Comparison of ENCODE assay signal across 16 cellular contexts in genomic region chr2:64711260-64711659, GRCh38. TPM values are rescaled to one million over a fixed set of nuclear protein-coding genes. Genes with fewer than 3 reads are reported as not detected.
DNase-seq lines count a peak whose midpoint lies in the region; ATAC-seq and TF ChIP-seq lines count a peak whose summit lies in the region.
"Had no signal": no experiment of that assay in that cellular context is flagged by ENCODE, and none has a peak within 500 bp of the region (broad histone marks: within the 10 kb centered on the region; RNA-seq: fewer than 3 reads in every experiment).

No MANE protein-coding gene starts in this region.

- peaks cover 18% of the 10 kb centered on the region for H3K4me1 Mint-ChIP-seq in activated T-cell treated with anti-CD3 and anti-CD28 coated beads, Interleukin-2, amount 50 U/mL, for 24 hours (ENCODE audit: low read depth)
- peaks cover 10% of the 10 kb centered on the region for H3K4me1 Mint-ChIP-seq in activated naive CD8-positive, alpha-beta T cell treated with anti-CD3 and anti-CD28 coated beads, Interleukin-2, amount 10 ng/mL, durations not matched to agents 7 days and 5 days

- no peak overlapping the region for H3K4me3 ChIP-seq in HL-60 (replicated peaks; ENCODE audit: insufficient read depth, low read length)
- no peak overlapping the region for H3K4me3 ChIP-seq in testis
- H3K4me3 ChIP-seq: colonic mucosa, lung, smooth muscle cell had no signal

- H3K27me3 Mint-ChIP-seq in activated T-cell treated with anti-CD3 and anti-CD28 coated beads, Interleukin-2, amount 50 U/mL, for 24 hours = no peaks in the 10 kb centered on the region
- no peaks in the 10 kb centered on the region for H3K27me3 Mint-ChIP-seq in activated naive CD8-positive, alpha-beta T cell treated with anti-CD3 and anti-CD28 coated beads, Interleukin-2, amount 10 ng/mL, durations not matched to agents 7 days and 5 days
- H3K27me3 Mint-ChIP-seq: naive B cell had no signal

- peak; percentile 84 for ATAC-seq in activated naive CD8-positive, alpha-beta T cell treated with anti-CD3 and anti-CD28 coated beads, Interleukin-2, amount 10 ng/mL, durations not matched to agents 7 days and 5 days (ENCODE audit: low read depth)
- no peak for ATAC-seq in GM19035 (IDR thresholded peaks at IDR 0.05; ENCODE audit: unreplicated experiment)

- WGBS in testis, 2 donors = 65 to 79% methylated on average over 6 of the region's 6 CpGs

- no peaks in the 10 kb centered on the region for H3K27me3 ChIP-seq in HL-60 (ENCODE audit: insufficient read depth, poor library complexity, severe bottlenecking)
- H3K27me3 ChIP-seq in testis = no peaks in the 10 kb centered on the region
- H3K27me3 ChIP-seq: colonic mucosa had no signal

- H3K27ac Mint-ChIP-seq in activated T-cell treated with anti-CD3 and anti-CD28 coated beads, Interleukin-2, amount 50 U/mL, for 24 hours = peak overlapping the region; percentile 58
- H3K27ac Mint-ChIP-seq in activated naive CD8-positive, alpha-beta T cell treated with anti-CD3 and anti-CD28 coated beads, Interleukin-2, amount 10 ng/mL, durations not matched to agents 7 days and 5 days = peak overlapping the region; percentile 48

- no peak for TF ChIP-seq POLR2A in testis (IDR thresholded peaks at IDR 0.05)

- H3K36me3 Mint-ChIP-seq in activated T-cell treated with anti-CD3 and anti-CD28 coated beads, Interleukin-2, amount 50 U/mL, for 24 hours (ENCODE audit: low read depth) = no peaks in the 10 kb centered on the region
- H3K36me3 Mint-ChIP-seq in activated naive CD8-positive, alpha-beta T cell treated with anti-CD3 and anti-CD28 coated beads, Interleukin-2, amount 10 ng/mL, durations not matched to agents 7 days and 5 days = peaks cover 8% of the 10 kb centered on the region
- H3K36me3 Mint-ChIP-seq: naive B cell had no signal

- no peaks in the 10 kb centered on the region for H3K36me3 ChIP-seq in testis (ENCODE audit: low read depth, missing control alignments)
- H3K36me3 ChIP-seq: colonic mucosa had no signal

- H3K27ac ChIP-seq in HL-60 (replicated peaks) = peak overlapping the region; percentile 20
- no peak overlapping the region for H3K27ac ChIP-seq in testis
- H3K27ac ChIP-seq: colonic mucosa, epithelial cell of prostate had no signal

- H3K9me3 Mint-ChIP-seq in activated T-cell treated with anti-CD3 and anti-CD28 coated beads, Interleukin-2, amount 50 U/mL, for 24 hours = no peaks in the 10 kb centered on the region
- peaks cover 2% of the 10 kb centered on the region for H3K9me3 Mint-ChIP-seq in activated naive CD8-positive, alpha-beta T cell treated with anti-CD3 and anti-CD28 coated beads, Interleukin-2, amount 10 ng/mL, durations not matched to agents 7 days and 5 days

- no peak for DNase-seq in activated T-cell treated with anti-CD3 and anti-CD28 coated beads, Interleukin-2, amount 50 U/mL, for 24 hours
- DNase-seq in activated T-cell treated with anti-CD3 and anti-CD28 coated beads, Interleukin-2, amount 50 U/mL, for 48 hours = no peak
- peak in 1 of 2 experiments; percentile 52 for DNase-seq in HL-60 (ENCODE audit: low read depth in 1 of 2, low spot score in 1 of 2)
- DNase-seq in activated naive CD8-positive, alpha-beta T cell treated with anti-CD3 and anti-CD28 coated beads, Interleukin-2, amount 10 ng/mL, durations not matched to agents 7 days and 5 days = no peak
- DNase-seq in pulmonary artery endothelial cell (ENCODE audit: low read depth, low spot score) = peak; percentile 81
- no peak for DNase-seq in testis
- no peak for DNase-seq in kidney glomerular epithelial cell (lab: John Stamatoyannopoulos, UW)
- DNase-seq: colonic mucosa, HCEC 1CT, naive B cell, NCI-H146, NCI-H2227 treated with DMSO at 0.1 percent for 48 hours had no signal

- no peak for TF ChIP-seq CTCF in HL-60 (IDR thresholded peaks at IDR 0.05; ENCODE audit: insufficient read depth, low read length)
- TF ChIP-seq CTCF in testis (IDR thresholded peaks at IDR 0.05) = no peak

- no peaks in the 10 kb centered on the region for H3K4me1 ChIP-seq in testis
- H3K4me1 ChIP-seq: colonic mucosa had no signal

- H3K4me3 Mint-ChIP-seq in activated T-cell treated with anti-CD3 and anti-CD28 coated beads, Interleukin-2, amount 50 U/mL, for 24 hours = peak overlapping the region; percentile 20
- H3K4me3 Mint-ChIP-seq in activated naive CD8-positive, alpha-beta T cell treated with anti-CD3 and anti-CD28 coated beads, Interleukin-2, amount 10 ng/mL, durations not matched to agents 7 days and 5 days = peak overlapping the region; percentile 51

- H3K9me3 ChIP-seq in testis = no peaks in the 10 kb centered on the region
- H3K9me3 ChIP-seq: colonic mucosa had no signal

- POLR2A ChIA-PET in activated naive CD8-positive, alpha-beta T cell treated with anti-CD3 and anti-CD28 coated beads, Interleukin-2, amount 10 ng/mL, durations not matched to agents 7 days and 5 days (lab: Charles Lee) = interaction anchor here (0.5 kb wide), 1 partner anchor 819 kb away, joined by 3 read pairs; no protein-coding TSS in a partner anchor

- intact Hi-C loops in testis (cut with DNase I; ENCODE audit: low total_unique reads) = no loop called here

RNA-seq across cellular contexts. Expression of gene SERTAD2, which starts 57.5 kb away (rescaled TPM):
- total RNA-seq in activated naive CD8-positive, alpha-beta T cell treated with anti-CD3 and anti-CD28 coated beads, Interleukin-2, amount 10 ng/mL, durations not matched to agents 7 days and 5 days = 10 to 100 TPM; 27.0 to 27.7 TPM
- total RNA-seq in pulmonary artery endothelial cell = 3.0 and 3.7 TPM in 2 replicates
- 10 to 100 TPM; 41.4 to 41.7 TPM for total RNA-seq in testis
- 24.8 TPM for polyA plus RNA-seq in testis (ENCODE audit: insufficient read depth, low read depth, low replicate concordance)
